In genomic region chr14:23421594-23421993, GRCh38 we compare ENCODE assay signal across 16 cellular contexts. TPM values are rescaled to one million over a fixed set of nuclear protein-coding genes. Genes with fewer than 3 reads are reported as not detected.
DNase-seq lines count a peak whose midpoint lies in the region; ATAC-seq lines count a peak whose summit lies in the region.
"Had no signal": no experiment of that assay in that cellular context is flagged by ENCODE, and none has a peak within 500 bp of the region (broad histone marks: within the 10 kb centered on the region; RNA-seq: fewer than 3 reads in every experiment).

No MANE protein-coding gene starts in this region.

- peak; percentile 92 for ATAC-seq in activated T-helper 17 cell treated with anti-CD3 and anti-CD28 coated beads, Interleukin-2, amount 50 U/mL, for 72 hours (replicated peaks)
- ATAC-seq in GM18498 (IDR thresholded peaks at IDR 0.05; ENCODE audit: unreplicated experiment) = no peak

- H3K27ac Mint-ChIP-seq in activated naive CD4-positive, alpha-beta T cell treated with anti-CD3 and anti-CD28 coated beads, Interleukin-2, amount 10 ng/mL, durations not matched to agents 7 days and 5 days = peak overlapping the region; percentile 12
- H3K27ac Mint-ChIP-seq in T-helper 1 cell treated with Interleukin-12 subunit alpha and Interleukin-12 subunit beta and Interleukin-4 antibody, amounts not matched to agents 30 μg/mL and 1 μg/mL, for 36 hours = peak overlapping the region; percentile 83
- H3K27ac Mint-ChIP-seq in activated T-helper 17 cell treated with anti-CD3 and anti-CD28 coated beads, Interleukin-2, amount 50 U/mL, for 72 hours = peak overlapping the region; percentile 67
- H3K27ac Mint-ChIP-seq: B cell; CD4-positive, alpha-beta T cell; H9 had no signal

- no peak for DNase-seq in activated naive CD4-positive, alpha-beta T cell treated with anti-CD3 and anti-CD28 coated beads, Interleukin-2, amount 10 ng/mL, durations not matched to agents 7 days and 5 days
- DNase-seq in activated naive CD4-positive, alpha-beta T cell treated with Interleukin-2 at 50 U/mL for 16 hours = no peak
- DNase-seq in stimulated activated CD8-positive, alpha-beta memory T cell treated with anti-CD3 and anti-CD28 coated beads, Interleukin-4, amount 100 ng/mL, for 48 hours = peak; percentile 29
- no peak for DNase-seq in AML-193 (lab: John Stamatoyannopoulos, UW)
- no peak for DNase-seq in NCI-H69 (lab: John Stamatoyannopoulos, UW)
- DNase-seq: ACHN; CD4-positive, alpha-beta T cell; GF-D8; H9; KG1; NCI-H1092 had no signal

- CTCF ChIA-PET in activated naive CD4-positive, alpha-beta T cell treated with anti-CD3 and anti-CD28 coated beads, Interleukin-2, amount 10 ng/mL, durations not matched to agents 7 days and 5 days (lab: Charles Lee) = no interaction called here

- H3K9me3 Mint-ChIP-seq in activated naive CD4-positive, alpha-beta T cell treated with anti-CD3 and anti-CD28 coated beads, Interleukin-2, amount 10 ng/mL, durations not matched to agents 7 days and 5 days = no peaks in the 10 kb centered on the region
- no peaks in the 10 kb centered on the region for H3K9me3 Mint-ChIP-seq in T-helper 1 cell treated with Interleukin-12 subunit alpha and Interleukin-12 subunit beta and Interleukin-4 antibody, amounts not matched to agents 30 μg/mL and 1 μg/mL, for 36 hours
- no peaks in the 10 kb centered on the region for H3K9me3 Mint-ChIP-seq in activated T-helper 17 cell treated with anti-CD3 and anti-CD28 coated beads, Interleukin-2, amount 50 U/mL, for 72 hours
- H3K9me3 Mint-ChIP-seq: CD4-positive, alpha-beta T cell had no signal

- peaks cover 17% of the 10 kb centered on the region for H3K4me1 Mint-ChIP-seq in activated naive CD4-positive, alpha-beta T cell treated with anti-CD3 and anti-CD28 coated beads, Interleukin-2, amount 10 ng/mL, durations not matched to agents 7 days and 5 days
- peaks cover 21% of the 10 kb centered on the region for H3K4me1 Mint-ChIP-seq in T-helper 1 cell treated with Interleukin-12 subunit alpha and Interleukin-12 subunit beta and Interleukin-4 antibody, amounts not matched to agents 30 μg/mL and 1 μg/mL, for 36 hours (ENCODE audit: low read depth)
- no peaks in the 10 kb centered on the region for H3K4me1 Mint-ChIP-seq in activated T-helper 17 cell treated with anti-CD3 and anti-CD28 coated beads, Interleukin-2, amount 50 U/mL, for 72 hours
- H3K4me1 Mint-ChIP-seq: B cell had no signal

- H3K36me3 Mint-ChIP-seq in activated naive CD4-positive, alpha-beta T cell treated with anti-CD3 and anti-CD28 coated beads, Interleukin-2, amount 10 ng/mL, durations not matched to agents 7 days and 5 days = no peaks in the 10 kb centered on the region
- H3K36me3 Mint-ChIP-seq in T-helper 1 cell treated with Interleukin-12 subunit alpha and Interleukin-12 subunit beta and Interleukin-4 antibody, amounts not matched to agents 30 μg/mL and 1 μg/mL, for 36 hours (ENCODE audit: low read depth) = no peaks in the 10 kb centered on the region
- no peaks in the 10 kb centered on the region for H3K36me3 Mint-ChIP-seq in activated T-helper 17 cell treated with anti-CD3 and anti-CD28 coated beads, Interleukin-2, amount 50 U/mL, for 72 hours (ENCODE audit: low read depth)

- no peak overlapping the region for H3K4me3 Mint-ChIP-seq in activated naive CD4-positive, alpha-beta T cell treated with anti-CD3 and anti-CD28 coated beads, Interleukin-2, amount 10 ng/mL, durations not matched to agents 7 days and 5 days
- peak overlapping the region; percentile 23 for H3K4me3 Mint-ChIP-seq in T-helper 1 cell treated with Interleukin-12 subunit alpha and Interleukin-12 subunit beta and Interleukin-4 antibody, amounts not matched to agents 30 μg/mL and 1 μg/mL, for 36 hours
- H3K4me3 Mint-ChIP-seq in activated T-helper 17 cell treated with anti-CD3 and anti-CD28 coated beads, Interleukin-2, amount 50 U/mL, for 72 hours = peak overlapping the region; percentile 30
- H3K4me3 Mint-ChIP-seq: B cell; CD4-positive, alpha-beta T cell; H9 had no signal

- H3K27me3 Mint-ChIP-seq in activated naive CD4-positive, alpha-beta T cell treated with anti-CD3 and anti-CD28 coated beads, Interleukin-2, amount 10 ng/mL, durations not matched to agents 7 days and 5 days = peaks cover 27% of the 10 kb centered on the region
- H3K27me3 Mint-ChIP-seq in T-helper 1 cell treated with Interleukin-12 subunit alpha and Interleukin-12 subunit beta and Interleukin-4 antibody, amounts not matched to agents 30 μg/mL and 1 μg/mL, for 36 hours (ENCODE audit: low read depth) = no peaks in the 10 kb centered on the region
- H3K27me3 Mint-ChIP-seq in activated T-helper 17 cell treated with anti-CD3 and anti-CD28 coated beads, Interleukin-2, amount 50 U/mL, for 72 hours = peaks cover 6% of the 10 kb centered on the region

RNA-seq across cellular contexts. Expression of gene MYH6, which starts 13.5 kb away (rescaled TPM):
- under 1 TPM; 0.71 to 0.82 TPM for total RNA-seq in activated T-helper 17 cell treated with anti-CD3 and anti-CD28 coated beads, Interleukin-2, amount 50 U/mL, for 72 hours
- total RNA-seq: B cell; CD4-positive, alpha-beta T cell; M059J had no signal

RNA-seq across cellular contexts. Expression of gene MYH7, which starts 13.9 kb away (rescaled TPM):
- under 1 TPM; 0.13 to 0.19 TPM for total RNA-seq in activated T-helper 17 cell treated with anti-CD3 and anti-CD28 coated beads, Interleukin-2, amount 50 U/mL, for 72 hours
- total RNA-seq: B cell; CD4-positive, alpha-beta T cell; H9; M059J had no signal

RNA-seq across cellular contexts. Expression of gene CMTM5, which starts 44.7 kb away (rescaled TPM):
- total RNA-seq in activated T-helper 17 cell treated with anti-CD3 and anti-CD28 coated beads, Interleukin-2, amount 50 U/mL, for 72 hours = not detected
- total RNA-seq: B cell; CD4-positive, alpha-beta T cell; H9; M059J had no signal

RNA-seq across cellular contexts. Expression of gene NGDN, which starts 47.9 kb away (rescaled TPM):
- 10 to 100 TPM; 43.5 to 53.1 TPM for total RNA-seq in activated T-helper 17 cell treated with anti-CD3 and anti-CD28 coated beads, Interleukin-2, amount 50 U/mL, for 72 hours

RNA-seq across cellular contexts. Expression of gene IL25, which starts 49.0 kb away (rescaled TPM):
- total RNA-seq in activated T-helper 17 cell treated with anti-CD3 and anti-CD28 coated beads, Interleukin-2, amount 50 U/mL, for 72 hours = not detected
- total RNA-seq: B cell; CD4-positive, alpha-beta T cell; H9; M059J had no signal

Comparison
In these comparisons a context has a peak if more than half of its experiments do, and no peak if none do; other contexts are left out.
1. H3K27ac Mint-ChIP-seq: peak in every context shown above with its lines; median percentile 83 in T-helper 1 cell treated with Interleukin-12 subunit alpha and Interleukin-12 subunit beta and Interleukin-4 antibody, amounts not matched to agents 30 μg/mL and 1 μg/mL, for 36 hours; 67 in activated T-helper 17 cell treated with anti-CD3 and anti-CD28 coated beads, Interleukin-2, amount 50 U/mL, for 72 hours; 12 in activated naive CD4-positive, alpha-beta T cell treated with anti-CD3 and anti-CD28 coated beads, Interleukin-2, amount 10 ng/mL, durations not matched to agents 7 days and 5 days.